11 cellular contexts compared by ENCODE assay signal in the genomic region with DNA sequence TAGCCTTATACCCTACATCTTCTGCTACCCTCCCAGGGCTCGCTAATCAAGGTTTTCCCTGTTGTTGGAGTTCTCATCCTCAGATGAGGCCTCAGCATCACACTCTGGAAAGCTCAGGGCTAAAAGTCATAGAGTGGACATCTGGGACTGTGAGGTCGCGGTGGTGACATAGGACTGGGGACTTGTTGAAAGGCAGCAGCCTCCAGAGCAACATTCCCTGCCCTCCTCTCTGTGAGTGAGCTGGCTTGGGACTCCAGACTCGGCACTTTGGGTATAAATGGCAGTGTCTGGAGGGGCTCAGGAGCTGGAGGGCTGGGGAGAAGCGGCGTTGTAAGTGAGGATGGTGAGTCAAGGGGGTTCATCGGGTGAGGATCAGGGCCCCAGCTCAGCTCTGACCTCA. TPM values are rescaled to one million over a fixed set of nuclear protein-coding genes. Genes with fewer than 3 reads are reported as not detected.
"Had no signal": no experiment of that assay in that cellular context is flagged by ENCODE, and none has a peak within 500 bp of the region (broad histone marks: within the 10 kb centered on the region; RNA-seq: fewer than 3 reads in every experiment).

No MANE protein-coding gene starts in this region.

- H3K4me3 ChIP-seq: body of pancreas, ovary, tibial nerve had no signal

- H3K9me3 ChIP-seq: body of pancreas, ovary, tibial nerve had no signal

- DNase-seq: activated CD4-positive, alpha-beta T cell treated with anti-CD3 and anti-CD28 coated beads for 48 hours; activated naive CD4-positive, alpha-beta T cell treated with anti-CD3 and anti-CD28 coated beads, Interleukin-2, amount 50 U/mL, for 16 hours; amniotic stem cell; cerebellar nuclear complex; endodermal cell; ovary; small intestine had no signal

- H3K36me3 ChIP-seq: ovary, tibial nerve had no signal

- H3K27ac ChIP-seq: foreskin keratinocyte, ovary, tibial nerve had no signal

- H3K27me3 ChIP-seq: body of pancreas, foreskin keratinocyte, ovary had no signal

RNA-seq across cellular contexts. Expression of a gene that starts 2.7 kb away (rescaled TPM):
- total RNA-seq: T-helper 1 cell treated with Interleukin-12 subunit alpha and Interleukin-12 subunit beta and Interleukin-4 antibody, amounts not matched to agents 30 ng/mL and 1 ng/mL, for 36 hours had no signal
